In genomic region chrX:65451663-65452062, GRCh38 we compare ENCODE assay signal across 8 cellular contexts.
DNase-seq lines count a peak whose midpoint lies in the region; ATAC-seq and TF ChIP-seq lines count a peak whose summit lies in the region.

No MANE protein-coding gene starts in this region.

- POLR2A ChIA-PET in activated CD4-positive, alpha-beta T cell treated with anti-CD3 and anti-CD28 coated beads, Interleukin-2, amount 10 ng/mL, durations not matched to agents 7 days and 5 days (lab: Charles Lee): no interaction called here

- H3K4me1 ChIP-seq in esophagus muscularis mucosa: no peaks in the 10 kb centered on the region

- no peak for TF ChIP-seq EP300 in esophagus muscularis mucosa (IDR thresholded peaks at IDR 0.05)

- peaks cover 4% of the 10 kb centered on the region for H3K9me3 Mint-ChIP-seq in activated CD4-positive, alpha-beta T cell treated with anti-CD3 and anti-CD28 coated beads, Interleukin-2, amount 10 ng/mL, durations not matched to agents 7 days and 5 days

- no peak overlapping the region for H3K4me3 ChIP-seq in Jurkat, Clone E6-1 (ENCODE audit: low read length)
- no peak overlapping the region for H3K4me3 ChIP-seq in esophagus muscularis mucosa

- H3K4me1 Mint-ChIP-seq in activated CD4-positive, alpha-beta T cell treated with anti-CD3 and anti-CD28 coated beads, Interleukin-2, amount 10 ng/mL, durations not matched to agents 7 days and 5 days: peaks cover 4% of the 10 kb centered on the region

- no peaks in the 10 kb centered on the region for H3K36me3 Mint-ChIP-seq in activated CD4-positive, alpha-beta T cell treated with anti-CD3 and anti-CD28 coated beads, Interleukin-2, amount 10 ng/mL, durations not matched to agents 7 days and 5 days (ENCODE audit: low read depth)

- H3K27me3 ChIP-seq in esophagus muscularis mucosa: no peaks in the 10 kb centered on the region

- peaks cover 0 to 17% (median 0%) of the 10 kb centered on the region in 4 donors for H3K9me3 ChIP-seq in esophagus muscularis mucosa

- ATAC-seq in left lobe of liver: peak; percentile 76

- no peaks in the 10 kb centered on the region for H3K27me3 Mint-ChIP-seq in activated CD4-positive, alpha-beta T cell treated with anti-CD3 and anti-CD28 coated beads, Interleukin-2, amount 10 ng/mL, durations not matched to agents 7 days and 5 days

- TF ChIP-seq CTCF in esophagus muscularis mucosa (IDR thresholded peaks at IDR 0.05): peak in 1 of 3 experiments; percentile 9

- no peak for TF ChIP-seq POLR2A in esophagus muscularis mucosa (IDR thresholded peaks at IDR 0.05; ENCODE audit: low read depth)

- intact Hi-C loops in esophagus muscularis mucosa (cut with DNase I): no loop called here

- CTCF ChIA-PET in activated CD4-positive, alpha-beta T cell treated with anti-CD3 and anti-CD28 coated beads, Interleukin-2, amount 10 ng/mL, durations not matched to agents 7 days and 5 days (lab: Charles Lee): interaction anchor here (1.0 kb wide), 1 partner anchor 15 kb away, joined by 3 read pairs; no protein-coding TSS in a partner anchor

- no peak overlapping the region for H3K4me3 Mint-ChIP-seq in activated CD4-positive, alpha-beta T cell treated with anti-CD3 and anti-CD28 coated beads, Interleukin-2, amount 10 ng/mL, durations not matched to agents 7 days and 5 days

- WGBS in esophagus muscularis mucosa: 57% methylated on average over 2 of the region's 2 CpGs

- H3K36me3 ChIP-seq in esophagus muscularis mucosa: no peaks in the 10 kb centered on the region

- H3K27ac ChIP-seq in esophagus muscularis mucosa (replicated peaks in 1 of 4): no peak overlapping the region

- no peak overlapping the region for H3K27ac Mint-ChIP-seq in activated CD4-positive, alpha-beta T cell treated with anti-CD3 and anti-CD28 coated beads, Interleukin-2, amount 10 ng/mL, durations not matched to agents 7 days and 5 days

- DNase-seq in NCI-H2171 treated with DMSO at 0.1 percent for 48 hours (lab: John Stamatoyannopoulos, UW) (peak; percentile 23), NCI-H2171 (lab: John Stamatoyannopoulos, UW) (no peak), GM19238 (ENCODE audit: insufficient read length, low spot score) (peak; percentile 12), left lobe of liver (ENCODE audit: low spot score) (no peak), cerebellum (ENCODE audit: low spot score) (no peak), esophagus muscularis mucosa (ENCODE audit: extremely low spot score) (no peak)
- peak; percentile 58 for DNase-seq in Jurkat, Clone E6-1 (ENCODE audit: low read depth, low spot score)
- peak; percentile 17 for DNase-seq in activated CD4-positive, alpha-beta T cell treated with anti-CD3 and anti-CD28 coated beads, Interleukin-2, amount 10 ng/mL, durations not matched to agents 7 days and 5 days

Comparison
In these comparisons a context has a peak if more than half of its experiments do, and no peak if none do; other contexts are left out.
1. DNase-seq: peak in NCI-H2171 treated with DMSO at 0.1 percent for 48 hours (single experiment), GM19238 (single experiment), Jurkat, Clone E6-1 (single experiment) and activated CD4-positive, alpha-beta T cell treated with anti-CD3 and anti-CD28 coated beads, Interleukin-2, amount 10 ng/mL, durations not matched to agents 7 days and 5 days (single experiment); none in NCI-H2171 (single experiment), left lobe of liver (single experiment), cerebellum (single experiment) and esophagus muscularis mucosa (single experiment).